36 cellular contexts compared by ENCODE assay signal in genomic region chr6:139784222-139784769, GRCh38.
"Had no signal": no experiment of that assay in that cellular context is flagged by ENCODE, and none has a peak within 500 bp of the region (broad histone marks: within the 10 kb centered on the region; RNA-seq: fewer than 3 reads in every experiment).

No MANE protein-coding gene starts in this region.

- H3K4me1 Mint-ChIP-seq: activated CD4-positive, alpha-beta T cell treated with anti-CD3 and anti-CD28 coated beads, Interleukin-2, amount 10 ng/mL, durations not matched to agents 24 days and 14 days; activated naive CD4-positive, alpha-beta T cell treated with anti-CD3 and anti-CD28 coated beads, Interleukin-2, amount 10 ng/mL, durations not matched to agents 7 days and 5 days; activated naive CD8-positive, alpha-beta T cell treated with anti-CD3 and anti-CD28 coated beads, Interleukin-2, amount 10 ng/mL, durations not matched to agents 7 days and 5 days; immature natural killer cell; naive B cell; stimulated activated memory B cell treated with anti-CD40 and anti-IgM and Interleukin-4, amounts not matched to agents 10 μg/mL and 1 μg/mL and 100 μg/mL, for 72 hours had no signal

- H3K36me3 Mint-ChIP-seq: activated CD4-positive, alpha-beta memory T cell treated with anti-CD3 and anti-CD28 coated beads for 36 hours; activated naive CD4-positive, alpha-beta T cell treated with anti-CD3 and anti-CD28 coated beads, Interleukin-2, amount 10 ng/mL, durations not matched to agents 7 days and 5 days; activated naive CD8-positive, alpha-beta T cell treated with anti-CD3 and anti-CD28 coated beads, Interleukin-2, amount 10 ng/mL, durations not matched to agents 7 days and 5 days; immature natural killer cell; naive B cell; stimulated activated memory B cell treated with anti-CD40 and anti-IgM and Interleukin-4, amounts not matched to agents 10 μg/mL and 1 μg/mL and 100 μg/mL, for 72 hours had no signal

- H3K36me3 ChIP-seq: breast epithelium, esophagus squamous epithelium, neutrophil, sigmoid colon, stomach, thyroid gland, upper lobe of left lung, vagina, WERI-Rb-1 had no signal

- H3K4me3 Mint-ChIP-seq: activated CD4-positive, alpha-beta memory T cell treated with anti-CD3 and anti-CD28 coated beads for 36 hours; activated CD4-positive, alpha-beta T cell treated with anti-CD3 and anti-CD28 coated beads, Interleukin-2, amount 10 ng/mL, durations not matched to agents 24 days and 14 days; activated naive CD4-positive, alpha-beta T cell treated with anti-CD3 and anti-CD28 coated beads, Interleukin-2, amount 10 ng/mL, durations not matched to agents 7 days and 5 days; activated naive CD8-positive, alpha-beta T cell treated with anti-CD3 and anti-CD28 coated beads, Interleukin-2, amount 10 ng/mL, durations not matched to agents 7 days and 5 days; activated T-helper 1 cell treated with anti-CD3 and anti-CD28 coated beads, Interleukin-12 subunit alpha, Interleukin-12 subunit beta, Interleukin-2, Interleukin-4 antibody, amounts not matched to agents 30 ng/mL and 10 ng/mL and 1 ng/mL, durations not matched to agents 14 hours and 24 hours and 36 hours; immature natural killer cell; mesothelial cell of epicardium; nephron progenitor cell; stimulated activated memory B cell treated with anti-CD40 and anti-IgM and Interleukin-4, amounts not matched to agents 10 μg/mL and 1 μg/mL and 100 μg/mL, for 72 hours had no signal

- H3K9me3 Mint-ChIP-seq: activated naive CD4-positive, alpha-beta T cell treated with anti-CD3 and anti-CD28 coated beads, Interleukin-2, amount 10 ng/mL, durations not matched to agents 7 days and 5 days; activated T-helper 1 cell treated with anti-CD3 and anti-CD28 coated beads, Interleukin-12 subunit alpha, Interleukin-12 subunit beta, Interleukin-2, Interleukin-4 antibody, amounts not matched to agents 30 ng/mL and 10 ng/mL and 1 ng/mL, durations not matched to agents 14 hours and 24 hours and 36 hours had no signal

- H3K4me3 ChIP-seq: breast epithelium, esophagus squamous epithelium, sigmoid colon, stomach, thyroid gland, upper lobe of left lung, vagina had no signal

- H3K27ac Mint-ChIP-seq: activated CD4-positive, alpha-beta memory T cell treated with anti-CD3 and anti-CD28 coated beads for 36 hours; activated CD4-positive, alpha-beta T cell treated with anti-CD3 and anti-CD28 coated beads, Interleukin-2, amount 10 ng/mL, durations not matched to agents 24 days and 14 days; activated naive CD4-positive, alpha-beta T cell treated with anti-CD3 and anti-CD28 coated beads, Interleukin-2, amount 10 ng/mL, durations not matched to agents 7 days and 5 days; activated naive CD8-positive, alpha-beta T cell treated with anti-CD3 and anti-CD28 coated beads, Interleukin-2, amount 10 ng/mL, durations not matched to agents 7 days and 5 days; activated T-helper 1 cell treated with anti-CD3 and anti-CD28 coated beads, Interleukin-12 subunit alpha, Interleukin-12 subunit beta, Interleukin-2, Interleukin-4 antibody, amounts not matched to agents 30 ng/mL and 10 ng/mL and 1 ng/mL, durations not matched to agents 14 hours and 24 hours and 36 hours; immature natural killer cell; mesothelial cell of epicardium; nephron progenitor cell; stimulated activated memory B cell treated with anti-CD40 and anti-IgM and Interleukin-4, amounts not matched to agents 10 μg/mL and 1 μg/mL and 100 μg/mL, for 72 hours had no signal

- H3K27me3 Mint-ChIP-seq: activated naive CD4-positive, alpha-beta T cell treated with anti-CD3 and anti-CD28 coated beads, Interleukin-2, amount 10 ng/mL, durations not matched to agents 7 days and 5 days; activated naive CD8-positive, alpha-beta T cell treated with anti-CD3 and anti-CD28 coated beads, Interleukin-2, amount 10 ng/mL, durations not matched to agents 7 days and 5 days had no signal

- H3K4me1 ChIP-seq: breast epithelium, esophagus squamous epithelium, upper lobe of left lung, vagina had no signal

- H3K9me3 ChIP-seq: breast epithelium, neutrophil, thyroid gland, vagina had no signal

- H3K27ac ChIP-seq: breast epithelium, epithelial cell of prostate, esophagus squamous epithelium, neutrophil, sigmoid colon, stomach, thyroid gland, upper lobe of left lung, vagina, WERI-Rb-1 had no signal

- ATAC-seq: stimulated activated memory B cell treated with anti-CD40 and anti-IgM and Interleukin-4, amounts not matched to agents 10 μg/mL and 1 μg/mL and 100 μg/mL, for 72 hours had no signal

- H3K27me3 ChIP-seq: breast epithelium, esophagus squamous epithelium, neutrophil, sigmoid colon, stomach, thyroid gland, upper lobe of left lung, vagina had no signal

- DNase-seq: activated CD4-positive, alpha-beta memory T cell treated with anti-CD3 and anti-CD28 coated beads for 36 hours; activated CD4-positive, alpha-beta T cell treated with anti-CD3 and anti-CD28 coated beads, Interleukin-2, amount 10 ng/mL, durations not matched to agents 24 days and 14 days; activated CD4-positive, CD25-positive, alpha-beta regulatory T cell treated with anti-CD3 and anti-CD28 coated beads, Interleukin-2, amount 50 U/mL, for 72 hours; activated CD8-positive, alpha-beta memory T cell treated with anti-CD3 and anti-CD28 coated beads, Interleukin-2, amount 50 U/mL, for 4 hours; activated effector memory CD4-positive, alpha-beta T cell treated with anti-CD3 and anti-CD28 coated beads, Interleukin-2, amount 50 U/mL, for 16 hours; activated naive CD4-positive, alpha-beta T cell treated with anti-CD3 and anti-CD28 coated beads, Interleukin-2, amount 10 ng/mL, durations not matched to agents 7 days and 5 days; activated naive CD8-positive, alpha-beta T cell treated with anti-CD3 and anti-CD28 coated beads, Interleukin-2, amount 10 ng/mL, durations not matched to agents 7 days and 5 days; activated T-cell treated with anti-CD3 and anti-CD28 coated beads, Interleukin-2, amount 50 U/mL, for 1 hour; amygdala; central memory CD4-positive, alpha-beta T cell; dermis blood vessel endothelial cell; effector CD4-positive, alpha-beta T cell; esophagus squamous epithelium; foreskin fibroblast; head of caudate nucleus; hypothalamus; immature natural killer cell; kidney; naive B cell; nephron progenitor cell; retina; sigmoid colon; small intestine; stimulated activated CD4-positive, alpha-beta T cell treated with anti-CD3 and anti-CD28 coated beads, Interleukin-4, amount 100 ng/mL, for 4 hours; stimulated activated CD8-positive, alpha-beta memory T cell treated with anti-CD3 and anti-CD28 coated beads, Interleukin-4, amount 100 ng/mL, for 48 hours; stomach; thyroid gland; upper lobe of left lung; WERI-Rb-1 had no signal
